ENCODE assay signal across 8 cellular contexts in the genomic region with DNA sequence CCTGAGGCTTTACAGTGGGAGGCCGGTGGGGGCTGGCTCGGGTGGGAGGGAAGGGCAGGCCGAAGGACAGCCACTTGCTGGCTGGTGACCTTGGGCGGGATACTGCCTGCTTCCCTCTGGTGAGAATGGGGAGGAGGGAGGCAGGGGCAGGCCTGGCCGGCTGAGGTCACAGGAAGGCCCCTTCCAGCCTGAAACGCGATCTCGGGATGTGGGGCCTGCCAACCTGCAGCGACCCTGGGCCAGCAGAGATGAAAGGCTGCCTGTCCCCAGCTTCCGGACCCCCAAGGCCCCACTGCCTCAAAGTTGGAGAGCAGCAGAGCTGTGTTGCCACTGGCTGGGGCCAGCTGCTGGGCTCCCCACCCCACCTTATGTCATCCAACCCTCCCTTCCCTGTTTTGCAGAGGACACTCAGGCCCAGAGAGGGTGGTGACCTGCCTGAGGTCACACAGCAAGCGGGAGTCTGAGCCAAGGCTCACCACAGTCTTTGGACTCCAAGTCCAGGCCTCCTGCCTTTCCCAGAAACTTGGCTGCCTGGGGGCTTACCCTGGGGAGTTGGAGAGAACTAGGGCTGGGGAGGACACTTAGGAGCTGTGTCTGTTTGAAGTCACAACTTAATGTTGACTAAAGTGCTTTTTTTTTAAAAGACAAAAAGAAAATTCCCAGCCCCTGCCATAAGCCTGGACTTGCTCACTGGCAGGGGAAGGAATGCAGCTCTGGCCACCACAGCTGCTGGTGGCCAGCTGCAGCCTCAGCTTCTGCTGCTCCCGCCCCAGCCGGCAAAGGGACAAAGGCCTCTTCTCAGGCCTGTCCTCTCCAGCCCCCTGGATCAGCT. TPM values are rescaled to one million over a fixed set of nuclear protein-coding genes. Genes with fewer than 3 reads are reported as not detected.
DNase-seq lines count a peak whose midpoint lies in the region; ATAC-seq and TF ChIP-seq lines count a peak whose summit lies in the region.

No MANE protein-coding gene starts in this region.

- H3K4me1 ChIP-seq in HUES6 (ENCODE audit: control insufficient read depth, insufficient read depth, low read length) (peaks cover 19% of the 10 kb centered on the region), skeletal muscle satellite cell (ENCODE audit: control insufficient read depth, insufficient read depth, low read length) (peaks cover 20% of the 10 kb centered on the region)

- ATAC-seq in HG03139 (IDR thresholded peaks at IDR 0.05; ENCODE audit: unreplicated experiment) (no peak), HG03196 (IDR thresholded peaks at IDR 0.05; ENCODE audit: unreplicated experiment) (no peak), HG03095 (IDR thresholded peaks at IDR 0.05; ENCODE audit: unreplicated experiment) (no peak)

- TF ChIP-seq CTCF in coronary artery (IDR thresholded peaks at IDR 0.05), result no peak

- H3K9me3 ChIP-seq in HUES6 (ENCODE audit: control insufficient read depth, insufficient read depth, low read depth, low read length) (no peaks in the 10 kb centered on the region), skeletal muscle satellite cell (replicated peaks; ENCODE audit: low read length) (no peaks in the 10 kb centered on the region)

- no peaks in the 10 kb centered on the region for H3K36me3 ChIP-seq in HUES6 (ENCODE audit: control insufficient read depth, insufficient read depth, low read length)
- H3K36me3 ChIP-seq in skeletal muscle satellite cell (ENCODE audit: insufficient read depth, low read length), result no peaks in the 10 kb centered on the region

- no peak for DNase-seq in coronary artery (ENCODE audit: low spot score)
- DNase-seq in kidney tubule cell (ENCODE audit: low spot score), result peak; percentile 3
- no peak for DNase-seq in stimulated activated naive CD4-positive, alpha-beta T cell treated with Interleukin-2 at 50 U/mL for 16 hours (lab: John Stamatoyannopoulos, UW)

- H3K4me3 ChIP-seq in HUES6 (ENCODE audit: low read depth, low read length), result no peak overlapping the region
- peak overlapping the region; percentile 16 for H3K4me3 ChIP-seq in coronary artery
- no peak overlapping the region for H3K4me3 ChIP-seq in skeletal muscle satellite cell (ENCODE audit: low read length)

- H3K4me2 ChIP-seq in skeletal muscle satellite cell (ENCODE audit: low read length), result peak overlapping the region; percentile 39

- no peaks in the 10 kb centered on the region for H3K27me3 ChIP-seq in HUES6 (ENCODE audit: control insufficient read depth, insufficient read depth, low read length)
- no peaks in the 10 kb centered on the region for H3K27me3 ChIP-seq in skeletal muscle satellite cell (ENCODE audit: control insufficient read depth, insufficient read depth, low read length)

- peak overlapping the region; percentile 29 for H3K9ac ChIP-seq in HUES6 (ENCODE audit: low read length)
- H3K9ac ChIP-seq in skeletal muscle satellite cell (ENCODE audit: low read depth, low read length), result peak overlapping the region; percentile 47

- H3K27ac ChIP-seq in HUES6 (ENCODE audit: low read depth, low read length) (peak overlapping the region; percentile 46), coronary artery (peak overlapping the region; percentile 84 to 96)

RNA-seq across cellular contexts. Expression of a gene that starts 14.8 kb away (rescaled TPM):
- 17.2 and 18.6 TPM in 2 replicates for total RNA-seq in skeletal muscle satellite cell (2012; rRNA removed)
